ENCODE assay signal across 23 cellular contexts in genomic region chr18:7237670-7238272, GRCh38. TPM values are rescaled to one million over a fixed set of nuclear protein-coding genes. Genes with fewer than 3 reads are reported as not detected.
"Had no signal": no experiment of that assay in that cellular context is flagged by ENCODE, and none has a peak within 500 bp of the region (broad histone marks: within the 10 kb centered on the region; RNA-seq: fewer than 3 reads in every experiment).

No MANE protein-coding gene starts in this region.

- H3K27ac ChIP-seq: body of pancreas, dorsolateral prefrontal cortex, ovary, tibial artery had no signal

- H3K4me1 ChIP-seq: tibial artery had no signal

- ATAC-seq: body of pancreas, left lobe of liver, T-cell had no signal

- H3K4me1 Mint-ChIP-seq: activated B cell treated with CpG ODN at 0.5 μM for 24 hours; activated naive CD8-positive, alpha-beta T cell treated with anti-CD3 and anti-CD28 coated beads, Interleukin-2, amount 10 ng/mL, durations not matched to agents 7 days and 5 days; T-cell had no signal

- H3K9me3 Mint-ChIP-seq: activated naive CD8-positive, alpha-beta T cell treated with anti-CD3 and anti-CD28 coated beads, Interleukin-2, amount 10 ng/mL, durations not matched to agents 7 days and 5 days had no signal

- H3K27me3 Mint-ChIP-seq: activated B cell treated with CpG ODN at 0.5 μM for 24 hours; activated CD4-positive, alpha-beta memory T cell treated with anti-CD3 and anti-CD28 coated beads for 36 hours; activated naive CD8-positive, alpha-beta T cell treated with anti-CD3 and anti-CD28 coated beads, Interleukin-2, amount 10 ng/mL, durations not matched to agents 7 days and 5 days; T-cell had no signal

- H3K27ac Mint-ChIP-seq: activated B cell treated with CpG ODN at 0.5 μM for 24 hours; activated CD4-positive, alpha-beta memory T cell treated with anti-CD3 and anti-CD28 coated beads for 36 hours; activated naive CD8-positive, alpha-beta T cell treated with anti-CD3 and anti-CD28 coated beads, Interleukin-2, amount 10 ng/mL, durations not matched to agents 7 days and 5 days; activated T-helper 2 cell treated with anti-CD3 and anti-CD28 coated beads, Interferon-gamma antibody, Interleukin-2, Interleukin-4, amounts not matched to agents 10 μg/mL and 5 μg/mL and 100 μg/mL, durations not matched to agents 14 hours and 24 hours and 36 hours; T-cell had no signal

- H3K27me3 ChIP-seq: body of pancreas, ovary had no signal

- H3K36me3 ChIP-seq: ovary, tibial artery had no signal

- H3K36me3 Mint-ChIP-seq: activated CD4-positive, alpha-beta memory T cell treated with anti-CD3 and anti-CD28 coated beads for 36 hours; activated naive CD8-positive, alpha-beta T cell treated with anti-CD3 and anti-CD28 coated beads, Interleukin-2, amount 10 ng/mL, durations not matched to agents 7 days and 5 days; T-cell had no signal

- DNase-seq: activated B cell treated with CpG ODN at 0.5 μM for 24 hours; activated CD4-positive, alpha-beta memory T cell treated with anti-CD3 and anti-CD28 coated beads for 36 hours; activated CD4-positive, alpha-beta T cell treated with anti-CD3 and anti-CD28 coated beads for 4 hours; activated naive CD4-positive, alpha-beta T cell treated with Interleukin-2 at 50 U/mL for 16 hours; activated naive CD8-positive, alpha-beta T cell treated with anti-CD3 and anti-CD28 coated beads, Interleukin-2, amount 10 ng/mL, durations not matched to agents 7 days and 5 days; activated T-cell treated with anti-CD3 and anti-CD28 coated beads, Interleukin-2, amount 50 U/mL, for 1 hour; amygdala; body of pancreas; central memory CD4-positive, alpha-beta T cell; dorsolateral prefrontal cortex; foreskin fibroblast; ovary; stimulated activated CD4-positive, alpha-beta T cell treated with anti-CD3 and anti-CD28 coated beads, Interleukin-2, amount 100 ng/mL, for 24 hours; stimulated activated naive CD4-positive, alpha-beta T cell treated with Interleukin-2 at 50 U/mL for 16 hours; T-cell; tibial artery had no signal

- H3K9me3 ChIP-seq: body of pancreas, ovary, tibial artery had no signal

- H3K4me3 ChIP-seq: body of pancreas, dorsolateral prefrontal cortex, ovary, tibial artery had no signal

- H3K4me3 Mint-ChIP-seq: activated B cell treated with CpG ODN at 0.5 μM for 24 hours; activated CD4-positive, alpha-beta memory T cell treated with anti-CD3 and anti-CD28 coated beads for 36 hours; activated naive CD8-positive, alpha-beta T cell treated with anti-CD3 and anti-CD28 coated beads, Interleukin-2, amount 10 ng/mL, durations not matched to agents 7 days and 5 days; T-cell had no signal

RNA-seq across cellular contexts. Expression of gene LRRC30, which starts 6.9 kb away (rescaled TPM):
- total RNA-seq: activated B cell treated with CpG ODN at 0.5 μM for 24 hours; activated CD4-positive, alpha-beta memory T cell treated with anti-CD3 and anti-CD28 coated beads for 36 hours; activated naive CD8-positive, alpha-beta T cell treated with anti-CD3 and anti-CD28 coated beads, Interleukin-2, amount 10 ng/mL, durations not matched to agents 7 days and 5 days; activated T-helper 2 cell treated with anti-CD3 and anti-CD28 coated beads, Interferon-gamma antibody, Interleukin-2, Interleukin-4, amounts not matched to agents 10 μg/mL and 5 μg/mL and 100 μg/mL, durations not matched to agents 14 hours and 24 hours and 36 hours; body of pancreas; dorsolateral prefrontal cortex; left lobe of liver; myocyte; ovary; renal cortical epithelial cell; subcutaneous adipose tissue; T-cell had no signal
- polyA plus RNA-seq: keratinocyte, neural cell, ovary had no signal
